Comparison of ENCODE assay signal across 26 cellular contexts in the genomic region with DNA sequence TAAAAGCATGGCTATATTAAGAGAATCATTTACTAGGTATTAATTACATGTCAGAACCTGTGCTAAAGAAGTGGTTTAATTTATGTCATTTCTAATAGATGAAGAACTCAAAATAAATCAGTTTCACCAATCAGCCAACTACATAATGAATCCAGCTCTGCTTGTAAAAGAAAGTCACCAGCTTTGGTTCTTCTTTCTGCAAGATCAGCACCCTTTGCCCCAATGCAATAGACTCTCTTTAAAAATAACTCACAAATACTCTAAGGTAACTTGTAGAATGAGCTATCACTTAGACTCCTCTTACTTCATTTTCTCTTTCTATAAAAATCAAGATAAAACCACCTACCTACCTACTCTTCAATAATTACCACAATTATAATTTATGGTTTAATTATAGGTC. TPM values are rescaled to one million over a fixed set of nuclear protein-coding genes. Genes with fewer than 3 reads are reported as not detected.
DNase-seq lines count a peak whose midpoint lies in the region; ATAC-seq, FAIRE-seq and TF ChIP-seq lines count a peak whose summit lies in the region.
"Had no signal": no experiment of that assay in that cellular context is flagged by ENCODE, and none has a peak within 500 bp of the region (broad histone marks: within the 10 kb centered on the region; RNA-seq: fewer than 3 reads in every experiment).

No MANE protein-coding gene starts in this region.

- POLR2A ChIA-PET in HepG2 (lab: Yijun Ruan, JAX), result interaction anchor here (1.2 kb wide), 1 partner anchor 12 kb away, joined by 3 read pairs; no protein-coding TSS in a partner anchor

- H3K27me3 ChIP-seq in HepG2 (ENCODE audit: control insufficient read depth in 1 of 2, insufficient read depth in 2 of 2, low read length in 2 of 2) (no peaks in the 10 kb centered on the region), right lobe of liver (no peaks in the 10 kb centered on the region)
- H3K27me3 ChIP-seq: BE2C; BLaER1 treated with 17β-estradiol and CSF1 and Interleukin-3, amounts not matched to agents 10 nM and 100 nM had no signal

- no TSS peak for BruUV-seq in HepG2 (replicated peaks; lab: Mats Ljungman, UMichigan)

- peaks cover 39% of the 10 kb centered on the region for H3K79me2 ChIP-seq in HepG2 (ENCODE audit: insufficient read depth, low read length)

- CTCF ChIA-PET in HepG2 (lab: Yijun Ruan, JAX; ENCODE audit: low intra/inter-chr PET ratio, low total read pairs), result no interaction called here

- TF ChIP-seq POLR2A in HepG2 (IDR thresholded peaks at IDR 0.05; ENCODE audit: insufficient read depth in 1 of 2, low read depth in 2 of 2, low read length in 2 of 2) (no peak), right lobe of liver (IDR thresholded peaks at IDR 0.05) (no peak)

- no peak overlapping the region for H3K9ac ChIP-seq in HepG2 (ENCODE audit: insufficient read depth, low read depth, low read length)
- H3K9ac ChIP-seq: BLaER1 treated with 17β-estradiol and CSF1 and Interleukin-3, amounts not matched to agents 10 nM and 100 nM had no signal

- TF ChIP-seq EP300 in HepG2 (IDR thresholded peaks at IDR 0.05; ENCODE audit: low read depth in 2 of 2, low read length in 2 of 2), result no peak
- TF ChIP-seq EP300 in HepG2 (CRISPR knock-in tag; IDR thresholded peaks at IDR 0.05; ENCODE audit: borderline replicate concordance), result no peak

- no peak for TF ChIP-seq RAD21 in HepG2 (CRISPR knock-in tag; IDR thresholded peaks at IDR 0.05)

- no peak overlapping the region for H2AFZ ChIP-seq in HepG2 (ENCODE audit: low read length)

- H3K4me1 ChIP-seq in HepG2 (ENCODE audit: insufficient read depth, low read length), result peaks cover 7% of the 10 kb centered on the region
- H3K4me1 ChIP-seq in right lobe of liver, result peaks cover 0 to 3% (median 0%) of the 10 kb centered on the region in 4 donors
- H3K4me1 ChIP-seq: BE2C had no signal

- intact Hi-C loops in HepG2 (cut with micrococcal nuclease; ENCODE audit: unreplicated experiment) (no loop called here), right lobe of liver (cut with DNase I) (loop anchor here in 1 of 2 donors (10.0 kb wide), 1 partner anchor 70 kb away; no protein-coding TSS in a partner anchor)

- ATAC-seq in HepG2, result no peak
- no peak for ATAC-seq in right lobe of liver
- no peak for ATAC-seq in HG02884 (IDR thresholded peaks at IDR 0.05; ENCODE audit: unreplicated experiment)

- H3K4me2 ChIP-seq in HepG2 (ENCODE audit: low read depth, low read length), result no peak overlapping the region

- H3K4me3 ChIP-seq in HepG2 (replicated peaks in 1 of 3; ENCODE audit: insufficient read depth in 1 of 3, low read depth in 2 of 3, low read length in 3 of 3) (no peak overlapping the region), right lobe of liver (no peak overlapping the region)
- H3K4me3 ChIP-seq: BLaER1 treated with 17β-estradiol and CSF1 and Interleukin-3, amounts not matched to agents 10 nM and 100 nM; HAP-1 had no signal

- no peak for FAIRE-seq in HepG2 (lab: Jason Lieb, UNC)
- FAIRE-seq: A204.1, GM12892, H54 had no signal

- H3K36me3 ChIP-seq in HepG2 (replicated peaks in 1 of 2; ENCODE audit: control insufficient read depth in 1 of 2, insufficient read depth in 2 of 2, low read length in 2 of 2), result peaks cover 8 to 36% of the 10 kb centered on the region in 2 experiments; a peak in 4 of 5 replicates
- peaks cover 0 to 23% (median 6%) of the 10 kb centered on the region in 4 donors for H3K36me3 ChIP-seq in right lobe of liver

- H3K27ac ChIP-seq in HepG2 (ENCODE audit: extremely low read length, insufficient read depth, low read length), result no peak overlapping the region
- no peak overlapping the region for H3K27ac ChIP-seq in right lobe of liver
- H3K27ac ChIP-seq: 22Rv1; BLaER1 treated with 17β-estradiol and CSF1 and Interleukin-3, amounts not matched to agents 10 nM and 100 nM had no signal

- peak; percentile 80 for DNase-seq in NCI-H1105 treated with DMSO at 0.1 percent for 48 hours (lab: John Stamatoyannopoulos, UW)
- DNase-seq in NCI-H1105 (lab: John Stamatoyannopoulos, UW), result no peak
- DNase-seq in HepG2 (ENCODE audit: low spot score), result no peak
- no peak for DNase-seq in right lobe of liver
- peak; percentile 54 for DNase-seq in NCI-H1417 treated with DMSO at 0.1 percent for 48 hours (lab: John Stamatoyannopoulos, UW)
- DNase-seq in activated naive CD4-positive, alpha-beta T cell treated with anti-CD3 and anti-CD28 coated beads, Interleukin-2, amount 50 U/mL, for 16 hours, result no peak
- DNase-seq in NCI-H2196 treated with DMSO at 0.1 percent for 48 hours (lab: John Stamatoyannopoulos, UW; ENCODE audit: unreplicated experiment), result no peak
- DNase-seq: ACHN; AML-193; BE2C; CD4-positive, alpha-beta T cell; CD8-positive, alpha-beta memory T cell; DMS53; DMS79 treated with DMSO at 0.1 percent for 48 hours; GF-D8; GOT3; HFFc6 had no signal

- peaks cover 23% of the 10 kb centered on the region for H4K20me1 ChIP-seq in HepG2 (ENCODE audit: insufficient read depth, low read length)

- no peak for TF ChIP-seq CTCF in HepG2 (CRISPR knock-in tag; IDR thresholded peaks at IDR 0.05)
- no peak for TF ChIP-seq CTCF in right lobe of liver (IDR thresholded peaks at IDR 0.05)

- H3K9me3 ChIP-seq in HepG2 (ENCODE audit: low read length) (no peaks in the 10 kb centered on the region), right lobe of liver (no peaks in the 10 kb centered on the region)
- H3K9me3 ChIP-seq: BE2C; BLaER1 treated with 17β-estradiol and CSF1 and Interleukin-3, amounts not matched to agents 10 nM and 100 nM; HAP-1 had no signal

- in situ Hi-C loops in HepG2 (cut with HindIII; ENCODE audit: extremely low pct_ligation_motif_present, low pct_unique_long_range_greater_than_20kb), result no loop called here

RNA-seq across cellular contexts. Expression of a gene that starts 11.4 kb away (rescaled TPM):
- total RNA-seq in HepG2 (2016; rRNA removed; fragmentation: Illumina TruSeq; extraction: Trizol), result 19.1 and 30.4 TPM in 2 replicates
- 3.8 and 5.2 TPM in 2 replicates for total RNA-seq in HepG2 (2016; cell fraction: cytosol; rRNA removed; fragmentation: Illumina TruSeq; extraction: Trizol; ENCODE audit: low read depth)
- 20.0 and 30.2 TPM in 2 replicates for total RNA-seq in HepG2 (2016; cell fraction: insoluble cytoplasmic fraction; rRNA removed; fragmentation: Illumina TruSeq; extraction: Trizol)
- total RNA-seq in HepG2 (2016; cell fraction: membrane; rRNA removed; fragmentation: Illumina TruSeq; extraction: Trizol), result 10.5 and 14.2 TPM in 2 replicates
- total RNA-seq in HepG2 (2016; cell fraction: nucleus; rRNA removed; fragmentation: Illumina TruSeq; extraction: Trizol), result 42.1 and 44.8 TPM in 2 replicates
- 51.2 and 56.0 TPM in 2 replicates for polyA plus RNA-seq in HepG2 (2011; rRNA removed)
- polyA plus RNA-seq in HepG2 (2011; cell fraction: cytosol; rRNA removed), result 32.0 and 44.1 TPM in 2 replicates
- polyA plus RNA-seq in HepG2 (2011; cell fraction: nucleus; rRNA removed), result 29.6 and 34.0 TPM in 2 replicates
- 36.6 and 42.7 TPM in 2 replicates for polyA plus RNA-seq in HepG2 (2012)
- 1.4 TPM in 2 replicates for polyA plus RNA-seq in HepG2 (2016; cell fraction: cytosol; fragmentation: Illumina TruSeq; extraction: Trizol; ENCODE audit: low read depth)
- 18.6 and 19.7 TPM in 2 replicates for polyA plus RNA-seq in HepG2 (2016; cell fraction: insoluble cytoplasmic fraction; fragmentation: Illumina TruSeq; extraction: Trizol; ENCODE audit: low read depth)
- polyA plus RNA-seq in HepG2 (2016; cell fraction: membrane; fragmentation: Illumina TruSeq; extraction: Trizol; ENCODE audit: low read depth), result 4.9 and 6.2 TPM in 2 replicates
- 62.4 and 64.4 TPM in 2 replicates for polyA plus RNA-seq in HepG2 (2016; cell fraction: nucleus; fragmentation: Illumina TruSeq; extraction: Trizol; ENCODE audit: insufficient read depth, low read depth)
- polyA minus RNA-seq in HepG2 (2011; rRNA and poly(A)+ RNA removed; ENCODE audit: low replicate concordance), result 66.6 and 122 TPM in 2 replicates
- 49.6 and 53.0 TPM in 2 replicates for polyA minus RNA-seq in HepG2 (2011; cell fraction: cytosol; rRNA and poly(A)+ RNA removed)
- 69.3 and 81.4 TPM in 2 replicates for polyA minus RNA-seq in HepG2 (2011; cell fraction: nucleus; rRNA and poly(A)+ RNA removed)
- total RNA-seq in right lobe of liver, result 10 to 100 TPM in 1 of 6 experiments, 1 to 10 TPM in 5; 7.1 to 12.7 (median 8.1) TPM

RNA-seq across cellular contexts. Expression of a gene that starts 47.0 kb away (rescaled TPM):
- total RNA-seq in HepG2 (2016; rRNA removed; fragmentation: Illumina TruSeq; extraction: Trizol) (0.07 TPM in 1 of 2 replicates, not detected in the other), right lobe of liver (under 1 TPM in 1 of 6 experiments, not detected in 5; 0.15 TPM)
- not detected in 2 replicates for total RNA-seq in HepG2 (2016; cell fraction: cytosol; rRNA removed; fragmentation: Illumina TruSeq; extraction: Trizol; ENCODE audit: low read depth)
- not detected in 2 replicates for total RNA-seq in HepG2 (2016; cell fraction: insoluble cytoplasmic fraction; rRNA removed; fragmentation: Illumina TruSeq; extraction: Trizol)
- 0.10 TPM in 1 of 2 replicates, not detected in the other for total RNA-seq in HepG2 (2016; cell fraction: membrane; rRNA removed; fragmentation: Illumina TruSeq; extraction: Trizol)
- not detected in 2 replicates for total RNA-seq in HepG2 (2016; cell fraction: nucleus; rRNA removed; fragmentation: Illumina TruSeq; extraction: Trizol)
- not detected in 2 replicates for polyA plus RNA-seq in HepG2 (2011; rRNA removed)
- polyA plus RNA-seq in HepG2 (2011; cell fraction: cytosol; rRNA removed), result not detected in 2 replicates
- 0.09 and 0.11 TPM in 2 replicates for polyA plus RNA-seq in HepG2 (2011; cell fraction: nucleus; rRNA removed)
- not detected in 2 replicates for polyA plus RNA-seq in HepG2 (2012)
- not detected in 2 replicates for polyA plus RNA-seq in HepG2 (2016; cell fraction: cytosol; fragmentation: Illumina TruSeq; extraction: Trizol; ENCODE audit: low read depth)
- polyA plus RNA-seq in HepG2 (2016; cell fraction: insoluble cytoplasmic fraction; fragmentation: Illumina TruSeq; extraction: Trizol; ENCODE audit: low read depth), result not detected in 2 replicates
- polyA plus RNA-seq in HepG2 (2016; cell fraction: membrane; fragmentation: Illumina TruSeq; extraction: Trizol; ENCODE audit: low read depth), result not detected in 2 replicates
- not detected in 2 replicates for polyA plus RNA-seq in HepG2 (2016; cell fraction: nucleus; fragmentation: Illumina TruSeq; extraction: Trizol; ENCODE audit: insufficient read depth, low read depth)
- polyA minus RNA-seq in HepG2 (2011; rRNA and poly(A)+ RNA removed; ENCODE audit: low replicate concordance), result 0.28 TPM in 1 of 2 replicates, not detected in the other
- not detected in 2 replicates for polyA minus RNA-seq in HepG2 (2011; cell fraction: cytosol; rRNA and poly(A)+ RNA removed)
- 0.62 and 0.77 TPM in 2 replicates for polyA minus RNA-seq in HepG2 (2011; cell fraction: nucleus; rRNA and poly(A)+ RNA removed)
- total RNA-seq: CD4-positive, alpha-beta T cell; G401; HFFc6 had no signal
- polyA plus RNA-seq: CD14-positive monocyte; CD8-positive, alpha-beta memory T cell had no signal

Comparison
In these comparisons a context has a peak if more than half of its experiments do, and no peak if none do; other contexts are left out.
1. DNase-seq: peak in NCI-H1105 treated with DMSO at 0.1 percent for 48 hours (single experiment) and NCI-H1417 treated with DMSO at 0.1 percent for 48 hours (single experiment); none in NCI-H1105 (single experiment), HepG2 (single experiment), right lobe of liver (0 of 3), activated naive CD4-positive, alpha-beta T cell treated with anti-CD3 and anti-CD28 coated beads, Interleukin-2, amount 50 U/mL, for 16 hours (single experiment) and NCI-H2196 treated with DMSO at 0.1 percent for 48 hours (single experiment).